Comparison of ENCODE assay signal across 23 cellular contexts in genomic region chr20:46204594-46205205, GRCh38.
DNase-seq lines count a peak whose midpoint lies in the region; TF ChIP-seq lines count a peak whose summit lies in the region.
"Had no signal": no experiment of that assay in that cellular context is flagged by ENCODE, and none has a peak within 500 bp of the region (broad histone marks: within the 10 kb centered on the region; RNA-seq: fewer than 3 reads in every experiment).

No MANE protein-coding gene starts in this region.

- TF ChIP-seq CTCF in neural progenitor cell (IDR thresholded peaks at IDR 0.05) = no peak

- no peaks in the 10 kb centered on the region for H3K36me3 ChIP-seq in neural progenitor cell
- H3K36me3 ChIP-seq: cardiac muscle cell, stomach, transverse colon had no signal

- H3K4me2 ChIP-seq in neural progenitor cell = no peak overlapping the region
- H3K4me2 ChIP-seq: SK-N-SH had no signal

- no peaks in the 10 kb centered on the region for H3F3A ChIP-seq in neural progenitor cell (ENCODE audit: low read depth)

- no peak overlapping the region for H3K4me3 ChIP-seq in neural progenitor cell
- H3K4me3 ChIP-seq: cardiac muscle cell, lung, stomach, transverse colon had no signal

- H3K27ac ChIP-seq in angular gyrus (ENCODE audit: low read depth, low read length) (peak overlapping the region; percentile 11), neural progenitor cell (no peak overlapping the region)
- H3K27ac ChIP-seq: 22Rv1, cardiac muscle cell, stomach, transverse colon had no signal

- no peaks in the 10 kb centered on the region for H4K20me1 ChIP-seq in neural progenitor cell (ENCODE audit: low read depth)

- no peak overlapping the region for H3K9ac ChIP-seq in neural progenitor cell
- H3K9ac ChIP-seq: SK-N-SH had no signal

- no peak overlapping the region for H2AFZ ChIP-seq in neural progenitor cell (replicated peaks)

- peaks cover 14% of the 10 kb centered on the region for H3K27me3 Mint-ChIP-seq in neural progenitor cell (ENCODE audit: insufficient read depth, low read depth)
- peaks cover 10 to 21% (median 12%) of the 10 kb centered on the region in 3 donors for H3K27me3 Mint-ChIP-seq in immature natural killer cell (ENCODE audit: low read depth in 3 of 3)

- H3K9me3 Mint-ChIP-seq in neural progenitor cell = no peaks in the 10 kb centered on the region
- peaks cover 0 to 3% (median 0%) of the 10 kb centered on the region in 6 donors for H3K9me3 Mint-ChIP-seq in immature natural killer cell
- H3K9me3 Mint-ChIP-seq: activated naive CD4-positive, alpha-beta T cell treated with anti-CD3 and anti-CD28 coated beads, Interleukin-2, amount 10 ng/mL, durations not matched to agents 7 days and 5 days; neural crest cell had no signal

- H3K4me3 Mint-ChIP-seq in neural progenitor cell = peak overlapping the region; percentile 42
- H3K4me3 Mint-ChIP-seq in immature natural killer cell = no peak overlapping the region
- H3K4me3 Mint-ChIP-seq: activated naive CD4-positive, alpha-beta T cell treated with anti-CD3 and anti-CD28 coated beads, Interleukin-2, amount 10 ng/mL, durations not matched to agents 7 days and 5 days; neural crest cell had no signal

- H3K27me3 ChIP-seq in neural progenitor cell = no peaks in the 10 kb centered on the region
- H3K27me3 ChIP-seq: cardiac muscle cell had no signal

- no peak overlapping the region for H3K27ac Mint-ChIP-seq in neural progenitor cell
- H3K27ac Mint-ChIP-seq in immature natural killer cell = no peak overlapping the region
- H3K27ac Mint-ChIP-seq: activated naive CD4-positive, alpha-beta T cell treated with anti-CD3 and anti-CD28 coated beads, Interleukin-2, amount 10 ng/mL, durations not matched to agents 7 days and 5 days; progenitor cell of endocrine pancreas had no signal

- H3K9me3 ChIP-seq in neural progenitor cell (ENCODE audit: low read depth) = no peaks in the 10 kb centered on the region
- H3K9me3 ChIP-seq: SK-N-SH, stomach, transverse colon had no signal

- H3K79me2 ChIP-seq in neural progenitor cell (ENCODE audit: low read depth) = no peaks in the 10 kb centered on the region

- peaks cover 48% of the 10 kb centered on the region for H3K4me1 Mint-ChIP-seq in neural progenitor cell
- H3K4me1 Mint-ChIP-seq in immature natural killer cell = peaks cover 0 to 6% of the 10 kb centered on the region in 2 donors

- DNase-seq in NCI-H1417 (lab: John Stamatoyannopoulos, UW) = peak; percentile 20 to 49 (median 30)
- DNase-seq in NCI-H1417 treated with DMSO at 0.1 percent for 48 hours (lab: John Stamatoyannopoulos, UW) = no peak
- peak; percentile 59 for DNase-seq in NCI-H1694 treated with DMSO at 0.1 percent for 48 hours (lab: John Stamatoyannopoulos, UW)
- DNase-seq in neural progenitor cell (ENCODE audit: low spot score) = no peak
- DNase-seq in immature natural killer cell = no peak
- no peak for DNase-seq in NCI-H2081 (lab: John Stamatoyannopoulos, UW)
- DNase-seq in NCI-H2029 treated with DMSO at 0.1 percent for 48 hours (lab: John Stamatoyannopoulos, UW) = no peak
- DNase-seq: activated CD4-positive, alpha-beta T cell treated with anti-CD3 and anti-CD28 coated beads, Interleukin-2, amount 50 U/mL, for 1 hour; activated naive CD4-positive, alpha-beta T cell treated with anti-CD3 and anti-CD28 coated beads, Interleukin-2, amount 10 ng/mL, durations not matched to agents 7 days and 5 days; EL; kidney; NCI-H1048; NCI-H2081 treated with DMSO at 0.1 percent for 48 hours; SK-N-SH; stomach; T1000; transverse colon had no signal

- no peaks in the 10 kb centered on the region for H3K36me3 Mint-ChIP-seq in neural progenitor cell
- no peaks in the 10 kb centered on the region for H3K36me3 Mint-ChIP-seq in immature natural killer cell
- H3K36me3 Mint-ChIP-seq: activated naive CD4-positive, alpha-beta T cell treated with anti-CD3 and anti-CD28 coated beads, Interleukin-2, amount 10 ng/mL, durations not matched to agents 7 days and 5 days had no signal

- H3K4me1 ChIP-seq in neural progenitor cell = peaks cover 26% of the 10 kb centered on the region
- H3K4me1 ChIP-seq: transverse colon had no signal

Comparison
In these comparisons a context has a peak if more than half of its experiments do, and no peak if none do; other contexts are left out.
1. DNase-seq: peak in NCI-H1417 (3 of 3) and NCI-H1694 treated with DMSO at 0.1 percent for 48 hours (single experiment); none in NCI-H1417 treated with DMSO at 0.1 percent for 48 hours (single experiment), neural progenitor cell (single experiment), immature natural killer cell (0 of 3), NCI-H2081 (0 of 2) and NCI-H2029 treated with DMSO at 0.1 percent for 48 hours (single experiment).